In genomic region chr11:9315078-9315688, GRCh38 we compare ENCODE assay signal across 7 cellular contexts. TPM values are rescaled to one million over a fixed set of nuclear protein-coding genes. Genes with fewer than 3 reads are reported as not detected.
A peak's percentile ranks its signal among the peaks of the same experiment; 100 is the strongest.
DNase-seq lines count a peak whose midpoint lies in the region; ATAC-seq, FAIRE-seq and TF ChIP-seq lines count a peak whose summit lies in the region.

No MANE protein-coding gene starts in this region.

- H3K4me1 ChIP-seq in H1 (replicated peaks in 1 of 4; ENCODE audit: control insufficient read depth in 3 of 4, insufficient read depth in 4 of 4, low read length in 3 of 4) (peaks cover 0 to 11% (median 5%) of the 10 kb centered on the region in 4 experiments; a peak in 5 of 7 replicates), neuron (ENCODE audit: insufficient read depth, low read length) (peaks cover 13% of the 10 kb centered on the region)

- H3K79me2 ChIP-seq in H1 (ENCODE audit: control insufficient read depth in 1 of 2, insufficient read depth in 2 of 2, low read length in 2 of 2): peaks cover 28 to 39% of the 10 kb centered on the region in 2 experiments

- TF ChIP-seq RAD21 in H1 (IDR thresholded peaks at IDR 0.05 in 1 of 2, conservative IDR thresholded peaks at IDR 0.05 in 1 of 2; ENCODE audit: low read depth in 2 of 2, low read length in 2 of 2): no peak

- H3K4ac ChIP-seq in H1 (replicated peaks; ENCODE audit: insufficient read length, low read depth, low read length): peak overlapping the region; percentile 33

- H3K36me3 ChIP-seq in H1 (ENCODE audit: control insufficient read depth in 2 of 4, insufficient read depth in 4 of 4, low read length in 3 of 4): no peaks in the 10 kb centered on the region
- no peaks in the 10 kb centered on the region for H3K36me3 ChIP-seq in neuron (ENCODE audit: insufficient read depth, low read length)

- TF ChIP-seq EP300 in H1 (IDR thresholded peaks at IDR 0.05; ENCODE audit: borderline replicate concordance in 1 of 2, low read depth in 2 of 2, low read length in 2 of 2): no peak

- peak overlapping the region in 3 of 4 experiments; percentile 76 to 90 (median 88); a peak in 6 of 7 replicates for H3K9ac ChIP-seq in H1 (replicated peaks in 1 of 4; ENCODE audit: extremely low read depth in 1 of 4, low read depth in 3 of 4, low read length in 3 of 4)

- H3K27ac ChIP-seq in H1 (ENCODE audit: low read depth, low read length): peak overlapping the region; percentile 90

- H4K8ac ChIP-seq in H1 (ENCODE audit: extremely low read depth, insufficient read depth, low read length): peak overlapping the region; percentile 92; the same call in 1 of the 2 replicates

- TF ChIP-seq CTCF in H1 (IDR thresholded peaks at IDR 0.05; ENCODE audit: control extremely low read depth in 1 of 3, insufficient read depth in 1 of 3, low read depth in 1 of 3, low read length in 3 of 3): no peak

- POLR2A ChIA-PET in H1 (lab: Charles Lee; ENCODE audit: partially characterized antibody): interaction anchor here (0.6 to 3.8 kb wide), 8 partner anchors 48 to 146 kb away, joined by 3 to 15 read pairs (median 4); partner anchors contain the start of genes IPO7 and ZNF143

- no peak overlapping the region for H3K14ac ChIP-seq in H1 (ENCODE audit: insufficient read length)

- DNase-seq in GM19240 (ENCODE audit: insufficient read length, low spot score): peak; percentile 10
- peak; percentile 21 for DNase-seq in RCC 7860 (ENCODE audit: low spot score)
- DNase-seq in H1 (ENCODE audit: low read depth in 1 of 2, low spot score in 2 of 2): no peak
- no peak for DNase-seq in occipital lobe (lab: John Stamatoyannopoulos, UW)
- no peak for DNase-seq in central memory CD4-positive, alpha-beta T cell

- ATAC-seq in HG03460 (IDR thresholded peaks at IDR 0.05; ENCODE audit: unreplicated experiment): no peak

- 72% methylated on average over 16 of the region's 16 CpGs; no CpG with 5 or more reads in 1 of the 2 experiments for WGBS in H1 (ENCODE audit: extremely low coverage in 1 of 2, insufficient coverage in 1 of 2, insufficient read length in 1 of 2, insufficient replicate concordance in 2 of 2, low coverage in 1 of 2, low lambda C conversion rate in 2 of 2, missing lambda C conversion rate in 1 of 2), 2 experiments

- peak overlapping the region; percentile 72 to 94 for H3K4me2 ChIP-seq in H1 (ENCODE audit: insufficient read depth in 1 of 2, low read depth in 2 of 2, low read length in 2 of 2)

- TF ChIP-seq POLR2A in H1 (IDR thresholded peaks at IDR 0.05; ENCODE audit: control extremely low read depth in 1 of 2, low read depth in 2 of 2, low read length in 2 of 2): peak in 1 of 2 experiments; percentile 16; a peak in 1 of 3 replicates

- peak overlapping the region; percentile 25 for H4K5ac ChIP-seq in H1 (ENCODE audit: insufficient read length, low read depth, low read length)

- peaks cover 9% of the 10 kb centered on the region for H3K23me2 ChIP-seq in H1 (ENCODE audit: low read depth, low read length)

- CTCF ChIA-PET in H1 (lab: Charles Lee; ENCODE audit: partially characterized antibody): interaction anchor here (0.6 to 1.2 kb wide), 5 partner anchors 10 to 149 kb away, joined by 3 to 6 read pairs (median 3); partner anchors contain the start of gene DENND5A

- peak overlapping the region; percentile 7 for H3K56ac ChIP-seq in H1 (replicated peaks; ENCODE audit: insufficient read length, low read depth, low read length)

- peaks cover 9% of the 10 kb centered on the region for H3K79me1 ChIP-seq in H1 (ENCODE audit: low read depth, low read length)

- H2AFZ ChIP-seq in H1 (ENCODE audit: low read length) (peak overlapping the region; percentile 81), neuron (ENCODE audit: low read depth, low read length) (peak overlapping the region; percentile 64)

- peak overlapping the region; percentile 94 for H2BK5ac ChIP-seq in H1 (ENCODE audit: low read depth, low read length)

- peak overlapping the region; percentile 100; the same call in 1 of the 2 replicates for H3K18ac ChIP-seq in H1 (ENCODE audit: extremely low read depth, low read length)

- H3K4me3 ChIP-seq in H1 (ENCODE audit: extremely low read depth in 1 of 4, insufficient read depth in 2 of 4, low read depth in 3 of 4, low read length in 4 of 4): peak overlapping the region; percentile 43 to 92 (median 60)
- peak overlapping the region; percentile 73 for H3K4me3 ChIP-seq in neuron (ENCODE audit: low read length)

- H4K20me1 ChIP-seq in H1 (replicated peaks in 1 of 2; ENCODE audit: control insufficient read depth in 1 of 2, insufficient read depth in 2 of 2, low read length in 2 of 2): peaks cover 0 to 11% of the 10 kb centered on the region in 2 experiments

- H3K27me3 ChIP-seq in H1 (replicated peaks in 1 of 4; ENCODE audit: control insufficient read depth in 3 of 4, extremely low read depth in 1 of 4, insufficient read depth in 3 of 4, low read length in 3 of 4) (no peaks in the 10 kb centered on the region), neuron (ENCODE audit: insufficient read depth, low read length) (no peaks in the 10 kb centered on the region)

- no peak for FAIRE-seq in RCC 7860 (lab: Jason Lieb, UNC)
- FAIRE-seq in H1 (lab: Jason Lieb, UNC): no peak

- H2BK12ac ChIP-seq in H1 (ENCODE audit: low read depth, low read length): peak overlapping the region; percentile 90; the same call in 1 of the 2 replicates

- no peaks in the 10 kb centered on the region for H3K9me3 ChIP-seq in H1 (ENCODE audit: insufficient read depth in 2 of 2, low read depth in 1 of 2, low read length in 1 of 2)
- H3K9me3 ChIP-seq in neuron (ENCODE audit: low read length): no peaks in the 10 kb centered on the region

- no peak overlapping the region for H2BK20ac ChIP-seq in H1 (ENCODE audit: low read length)

- H2BK15ac ChIP-seq in H1 (ENCODE audit: low read length): 0 out of 2 replicates have a peak overlapping the region, but pooled peaks have one; percentile 75

- no peak overlapping the region for H2BK120ac ChIP-seq in H1 (replicated peaks; ENCODE audit: low read depth, low read length)

- peak overlapping the region; percentile 45 for H4K91ac ChIP-seq in H1 (replicated peaks; ENCODE audit: insufficient read length, low read length)

- peak overlapping the region; percentile 57; the same call in 1 of the 2 replicates for H2AK5ac ChIP-seq in H1 (ENCODE audit: low read depth, low read length)

- no peak overlapping the region for H3K23ac ChIP-seq in H1 (ENCODE audit: insufficient read length)

TF ChIP-seq in H1, 55 proteins besides CTCF, POLR2A, EP300 and RAD21:
- no peak for TF ChIP-seq BCL11A (IDR thresholded peaks at IDR 0.05; ENCODE audit: low read depth in 2 of 2, low read length in 2 of 2)
- no peak for TF ChIP-seq CHD1 (IDR thresholded peaks at IDR 0.05; ENCODE audit: low read depth, low read length)
- TF ChIP-seq SP4 (IDR thresholded peaks at IDR 0.05; ENCODE audit: low read length): 0 out of 2 replicates have a peak, but pooled peaks have one; percentile 23
- TF ChIP-seq CBX8 (IDR thresholded peaks at IDR 0.05; ENCODE audit: borderline replicate concordance, low read depth, low read length): no peak

RNA-seq across cellular contexts. Expression of gene TMEM41B, which starts 0.8 kb away (rescaled TPM):
- total RNA-seq in H1 (2021; fragmentation: NEBNext Ultra II Directional; extraction: Animal tissue kit (Norgen Biotek cat#: 25700)): 43.9 and 50.1 TPM in 2 replicates
- polyA plus RNA-seq in H1 (2011; rRNA removed): 16.5 and 24.3 TPM in 2 replicates
- polyA plus RNA-seq in H1 (2011; cell fraction: cytosol; rRNA removed): 27.2 TPM
- 24.3 TPM for polyA plus RNA-seq in H1 (2011; cell fraction: nucleus; rRNA removed)
- polyA plus RNA-seq in H1 (2012, experiment 1 of 2): 20.1 to 24.6 TPM (median 22.2 TPM) in 4 replicates
- polyA plus RNA-seq in H1 (2012, experiment 2 of 2): 5.3 TPM
- polyA plus RNA-seq in H1 (2013, experiment 1 of 2): 57.5 TPM
- 70.5 TPM for polyA plus RNA-seq in H1 (2013, experiment 2 of 2)
- 14.8 and 19.2 TPM in 2 replicates for polyA minus RNA-seq in H1 (2011; rRNA and poly(A)+ RNA removed)
- 24.1 TPM for polyA minus RNA-seq in H1 (2011; cell fraction: cytosol; rRNA and poly(A)+ RNA removed)
- 30.6 TPM for polyA minus RNA-seq in H1 (2011; cell fraction: nucleus; rRNA and poly(A)+ RNA removed)
- 74.1 TPM for total RNA-seq in occipital lobe

RNA-seq across cellular contexts. Expression of gene DENND5A, which starts 50.0 kb away (rescaled TPM):
- 65.7 and 69.2 TPM in 2 replicates for total RNA-seq in H1 (2021; fragmentation: NEBNext Ultra II Directional; extraction: Animal tissue kit (Norgen Biotek cat#: 25700))
- polyA plus RNA-seq in H1 (2011; rRNA removed): 139 and 141 TPM in 2 replicates
- 123 TPM for polyA plus RNA-seq in H1 (2011; cell fraction: cytosol; rRNA removed)
- polyA plus RNA-seq in H1 (2011; cell fraction: nucleus; rRNA removed): 203 TPM
- polyA plus RNA-seq in H1 (2012, experiment 1 of 2): 58.2 to 75.3 TPM (median 62.3 TPM) in 4 replicates
- 10.3 TPM for polyA plus RNA-seq in H1 (2012, experiment 2 of 2)
- 34.2 TPM for polyA plus RNA-seq in H1 (2013, experiment 1 of 2)
- 33.9 TPM for polyA plus RNA-seq in H1 (2013, experiment 2 of 2)
- polyA minus RNA-seq in H1 (2011; rRNA and poly(A)+ RNA removed): 417 and 473 TPM in 2 replicates
- 84.7 TPM for polyA minus RNA-seq in H1 (2011; cell fraction: cytosol; rRNA and poly(A)+ RNA removed)
- polyA minus RNA-seq in H1 (2011; cell fraction: nucleus; rRNA and poly(A)+ RNA removed): 195 TPM
- 137 TPM for total RNA-seq in occipital lobe

Comparison
In these comparisons a context has a peak if more than half of its experiments do, and no peak if none do; other contexts are left out.
1. DNase-seq: peak in GM19240 (single experiment) and RCC 7860 (single experiment); none in H1 (0 of 2), occipital lobe (single experiment) and central memory CD4-positive, alpha-beta T cell (single experiment).